Comparison of ENCODE assay signal across 10 cellular contexts in the genomic region with DNA sequence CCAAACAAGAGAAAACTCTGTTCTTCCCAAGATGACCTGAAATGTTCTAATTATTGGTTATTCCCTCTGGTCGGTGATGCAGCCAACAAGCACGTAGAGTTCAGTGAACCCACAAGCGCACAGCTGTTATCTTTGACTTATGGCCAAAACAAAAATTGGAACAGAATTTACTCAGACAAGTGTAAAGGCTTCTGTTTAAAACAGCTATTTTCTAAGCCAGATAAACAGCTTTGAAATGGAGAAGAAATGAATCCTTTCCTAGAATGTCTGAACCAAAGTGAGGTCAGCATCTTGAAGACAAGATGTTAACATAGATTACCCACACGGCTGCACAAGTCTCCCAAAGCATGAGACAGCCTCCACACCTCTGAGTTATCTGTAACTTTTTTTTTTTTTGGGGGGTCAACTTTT.
DNase-seq lines count a peak whose midpoint lies in the region; ATAC-seq and TF ChIP-seq lines count a peak whose summit lies in the region.
"Had no signal": no experiment of that assay in that cellular context is flagged by ENCODE, and none has a peak within 500 bp of the region (broad histone marks: within the 10 kb centered on the region; RNA-seq: fewer than 3 reads in every experiment).

No MANE protein-coding gene starts in this region.

- H3K4me3 ChIP-seq in astrocyte of the cerebellum (ENCODE audit: low read depth, low read length): no peak overlapping the region
- no peak overlapping the region for H3K4me3 ChIP-seq in heart left ventricle
- H3K4me3 ChIP-seq in skeletal muscle cell (ENCODE audit: low read depth, low read length): no peak overlapping the region
- H3K4me3 ChIP-seq in smooth muscle cell: no peak overlapping the region
- H3K4me3 ChIP-seq: lung had no signal

- no peak for TF ChIP-seq CTCF in astrocyte of the cerebellum (IDR thresholded peaks at IDR 0.05; ENCODE audit: low read depth, low read length, missing control alignments)
- TF ChIP-seq CTCF in heart left ventricle (IDR thresholded peaks at IDR 0.05): no peak
- TF ChIP-seq CTCF in smooth muscle cell (IDR thresholded peaks at IDR 0.05; ENCODE audit: borderline replicate concordance, insufficient read depth, poor library complexity, severe bottlenecking): no peak

- H3F3A ChIP-seq in smooth muscle cell (ENCODE audit: low read depth): no peaks in the 10 kb centered on the region

- H4K20me1 ChIP-seq in smooth muscle cell (ENCODE audit: low read depth): no peaks in the 10 kb centered on the region

- H3K9ac ChIP-seq in smooth muscle cell (ENCODE audit: low read depth): no peak overlapping the region

- ATAC-seq in heart left ventricle (peak; percentile 70 to 90 (median 84)), left lobe of liver (no peak)

- H3K79me2 ChIP-seq in smooth muscle cell (ENCODE audit: low read depth): no peaks in the 10 kb centered on the region

- H3K36me3 ChIP-seq in heart left ventricle (no peaks in the 10 kb centered on the region), smooth muscle cell (ENCODE audit: low read depth) (no peaks in the 10 kb centered on the region)

- WGBS in heart left ventricle, 4 donors: 38 to 49% (median 42%) methylated on average over 4 of the region's 4 CpGs
- WGBS in smooth muscle cell (ENCODE audit: low lambda C conversion rate): 59% methylated on average over 4 of the region's 4 CpGs

- no peaks in the 10 kb centered on the region for H3K9me3 ChIP-seq in heart left ventricle
- H3K9me3 ChIP-seq in smooth muscle cell (replicated peaks; ENCODE audit: low read depth): no peaks in the 10 kb centered on the region

- no peak for TF ChIP-seq POLR2A in heart left ventricle (IDR thresholded peaks at IDR 0.05)

- H3K4me1 ChIP-seq in heart left ventricle: peaks cover 0 to 37% (median 18%) of the 10 kb centered on the region in 12 donors
- H3K4me1 ChIP-seq in smooth muscle cell (ENCODE audit: low read depth): no peaks in the 10 kb centered on the region

- H3K4me2 ChIP-seq in smooth muscle cell: no peak overlapping the region

- peak; percentile 23 for DNase-seq in HS-5 (ENCODE audit: low read depth)
- DNase-seq in astrocyte of the cerebellum (ENCODE audit: low read depth): peak; percentile 88
- DNase-seq in heart left ventricle: peak in 4 of 5 donors; percentile 38 to 64 (median 50)
- peak; percentile 75 for DNase-seq in skeletal muscle cell (ENCODE audit: low read depth)
- no peak for DNase-seq in left lobe of liver (ENCODE audit: low spot score)
- DNase-seq in smooth muscle cell (lab: John Stamatoyannopoulos, UW; ENCODE audit: unreplicated experiment): no peak
- DNase-seq in NOMO-1 treated with DMSO at 0.1 percent for 48 hours (lab: John Stamatoyannopoulos, UW; ENCODE audit: unreplicated experiment): no peak
- no peak for DNase-seq in NCI-H187 treated with DMSO at 0.1 percent for 48 hours (lab: John Stamatoyannopoulos, UW)
- DNase-seq: Kasumi-1 had no signal

- H3K27me3 ChIP-seq in heart left ventricle (no peaks in the 10 kb centered on the region), smooth muscle cell (ENCODE audit: low read depth) (no peaks in the 10 kb centered on the region)

- H3K27ac ChIP-seq in heart left ventricle: peak overlapping the region in 6 of 12 donors; percentile 2 to 50 (median 32)
- no peak overlapping the region for H3K27ac ChIP-seq in smooth muscle cell (ENCODE audit: low read depth)

- in situ Hi-C loops in astrocyte of the cerebellum (cut with HindIII; ENCODE audit: low sequenced_read_pairs): no loop called here

- intact Hi-C loops in heart left ventricle (cut with DNase I): no loop called here

- H2AFZ ChIP-seq in smooth muscle cell (ENCODE audit: low read depth): no peak overlapping the region

Comparison
In these comparisons a context has a peak if more than half of its experiments do, and no peak if none do; other contexts are left out.
1. DNase-seq: peak in HS-5 (single experiment), astrocyte of the cerebellum (single experiment), heart left ventricle (4 of 5) and skeletal muscle cell (single experiment); none in left lobe of liver (single experiment), smooth muscle cell (single experiment), NOMO-1 treated with DMSO at 0.1 percent for 48 hours (single experiment) and NCI-H187 treated with DMSO at 0.1 percent for 48 hours (single experiment).